Comparison of ENCODE assay signal across 1 cellular context in the genomic region with DNA sequence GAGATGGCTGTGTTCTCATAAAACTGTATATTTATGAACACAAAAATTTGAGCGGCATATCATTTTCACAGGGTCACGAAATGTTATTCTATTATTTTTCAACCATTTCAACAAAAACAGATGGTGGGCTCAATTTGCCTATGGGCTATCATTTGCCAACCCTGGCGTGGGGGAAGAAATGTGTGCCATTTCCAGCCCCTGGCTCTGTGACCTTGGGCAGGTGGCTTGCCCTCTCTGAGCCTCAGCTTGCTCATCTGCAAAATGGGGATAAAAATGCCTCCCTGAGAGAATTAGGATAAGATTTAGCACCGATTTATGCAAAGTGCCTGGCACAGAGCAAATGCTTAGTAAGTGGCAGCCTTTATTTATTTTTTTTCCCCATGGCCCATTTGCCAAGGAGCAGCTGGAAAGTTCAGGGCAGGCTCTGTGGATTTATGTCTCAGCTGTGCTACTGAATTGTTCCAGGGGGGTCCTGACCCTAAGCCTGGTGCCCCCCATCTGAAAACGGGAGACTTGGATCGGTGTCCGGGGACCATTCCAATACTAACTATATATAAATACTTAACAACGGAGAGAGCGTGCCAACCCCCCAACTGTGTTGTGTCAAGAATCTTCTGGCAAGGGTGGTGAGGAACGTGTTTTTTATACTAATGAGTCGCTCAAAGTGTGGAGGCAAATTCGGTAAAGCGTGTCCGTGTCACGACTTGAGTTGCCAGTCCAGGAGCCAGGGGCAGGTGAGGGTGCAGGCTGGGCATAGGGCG.
TF ChIP-seq lines count a peak whose summit lies in the region.

No MANE protein-coding gene starts in this region.

TF ChIP-seq in HepG2, 621 proteins besides CTCF, POLR2A, EP300 and RAD21 (continued from another document):
- TF ChIP-seq SOX5 (CRISPR knock-in tag; IDR thresholded peaks at IDR 0.05; ENCODE audit: borderline replicate concordance) (no peak), ZNF768 (CRISPR knock-in tag; IDR thresholded peaks at IDR 0.05) (peak; percentile 66), CENPT (CRISPR knock-in tag; IDR thresholded peaks at IDR 0.05; ENCODE audit: low read depth) (no peak), ZNF629 (CRISPR knock-in tag; conservative IDR thresholded peaks at IDR 0.05) (peak; percentile 36), MTF1 (CRISPR knock-in tag; IDR thresholded peaks at IDR 0.05) (no peak), ZNF205 (CRISPR knock-in tag; IDR thresholded peaks at IDR 0.05) (no peak), ZNF468 (CRISPR knock-in tag; IDR thresholded peaks at IDR 0.05) (no peak)
- TF ChIP-seq, protein P1, sequence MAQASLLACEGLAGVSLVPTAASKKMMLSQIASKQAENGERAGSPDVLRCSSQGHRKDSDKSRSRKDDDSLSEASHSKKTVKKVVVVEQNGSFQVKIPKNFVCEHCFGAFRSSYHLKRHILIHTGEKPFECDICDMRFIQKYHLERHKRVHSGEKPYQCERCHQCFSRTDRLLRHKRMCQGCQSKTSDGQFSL (CRISPR knock-in tag; IDR thresholded peaks at IDR 0.05) = no peak
